In the genomic region with DNA sequence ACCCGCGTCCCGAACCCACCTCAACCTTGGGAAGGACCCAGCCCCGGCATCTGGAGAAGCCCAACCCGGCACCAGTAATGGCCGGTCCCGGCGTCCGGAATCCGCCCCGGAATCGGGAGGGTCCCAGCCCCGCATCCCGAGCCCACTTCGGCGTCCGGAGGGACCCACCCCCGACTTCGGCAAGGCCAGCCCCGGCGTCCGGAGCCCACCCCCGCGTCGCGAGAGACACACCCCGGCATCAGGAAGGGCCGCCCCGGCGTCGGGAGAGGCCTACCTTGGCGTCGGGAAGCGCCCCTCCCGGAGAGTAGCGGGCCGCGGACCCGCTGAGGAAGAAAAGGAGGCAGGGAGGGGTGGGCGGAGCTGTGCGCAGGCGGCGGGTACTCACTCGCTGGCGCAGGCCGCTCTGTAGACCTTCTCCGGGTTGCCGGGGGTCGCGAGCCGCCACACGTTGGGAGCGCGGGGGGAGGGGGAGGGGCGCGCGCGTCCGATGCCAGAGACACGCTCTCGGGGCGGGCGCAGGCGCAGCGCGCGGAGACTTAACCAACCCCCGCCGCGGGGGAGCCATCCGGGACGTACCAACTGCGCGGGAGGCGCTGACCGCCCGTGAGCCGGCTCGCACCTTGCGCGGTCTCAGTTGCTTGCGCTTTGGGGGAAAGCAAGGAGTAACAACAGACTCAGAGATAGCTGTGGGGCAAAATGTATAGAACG, we compare ENCODE assay signal across 1 cellular context.
TF ChIP-seq lines count a peak whose summit lies in the region.

A gene (minus strand): TSS at position 515 of the 708 bp plus-strand sequence. CDS start 24,164 bp downstream, outside the sequence.

TF ChIP-seq in HepG2, 621 proteins besides CTCF, POLR2A, EP300 and RAD21 (continued from another document):
- TF ChIP-seq, protein P1, sequence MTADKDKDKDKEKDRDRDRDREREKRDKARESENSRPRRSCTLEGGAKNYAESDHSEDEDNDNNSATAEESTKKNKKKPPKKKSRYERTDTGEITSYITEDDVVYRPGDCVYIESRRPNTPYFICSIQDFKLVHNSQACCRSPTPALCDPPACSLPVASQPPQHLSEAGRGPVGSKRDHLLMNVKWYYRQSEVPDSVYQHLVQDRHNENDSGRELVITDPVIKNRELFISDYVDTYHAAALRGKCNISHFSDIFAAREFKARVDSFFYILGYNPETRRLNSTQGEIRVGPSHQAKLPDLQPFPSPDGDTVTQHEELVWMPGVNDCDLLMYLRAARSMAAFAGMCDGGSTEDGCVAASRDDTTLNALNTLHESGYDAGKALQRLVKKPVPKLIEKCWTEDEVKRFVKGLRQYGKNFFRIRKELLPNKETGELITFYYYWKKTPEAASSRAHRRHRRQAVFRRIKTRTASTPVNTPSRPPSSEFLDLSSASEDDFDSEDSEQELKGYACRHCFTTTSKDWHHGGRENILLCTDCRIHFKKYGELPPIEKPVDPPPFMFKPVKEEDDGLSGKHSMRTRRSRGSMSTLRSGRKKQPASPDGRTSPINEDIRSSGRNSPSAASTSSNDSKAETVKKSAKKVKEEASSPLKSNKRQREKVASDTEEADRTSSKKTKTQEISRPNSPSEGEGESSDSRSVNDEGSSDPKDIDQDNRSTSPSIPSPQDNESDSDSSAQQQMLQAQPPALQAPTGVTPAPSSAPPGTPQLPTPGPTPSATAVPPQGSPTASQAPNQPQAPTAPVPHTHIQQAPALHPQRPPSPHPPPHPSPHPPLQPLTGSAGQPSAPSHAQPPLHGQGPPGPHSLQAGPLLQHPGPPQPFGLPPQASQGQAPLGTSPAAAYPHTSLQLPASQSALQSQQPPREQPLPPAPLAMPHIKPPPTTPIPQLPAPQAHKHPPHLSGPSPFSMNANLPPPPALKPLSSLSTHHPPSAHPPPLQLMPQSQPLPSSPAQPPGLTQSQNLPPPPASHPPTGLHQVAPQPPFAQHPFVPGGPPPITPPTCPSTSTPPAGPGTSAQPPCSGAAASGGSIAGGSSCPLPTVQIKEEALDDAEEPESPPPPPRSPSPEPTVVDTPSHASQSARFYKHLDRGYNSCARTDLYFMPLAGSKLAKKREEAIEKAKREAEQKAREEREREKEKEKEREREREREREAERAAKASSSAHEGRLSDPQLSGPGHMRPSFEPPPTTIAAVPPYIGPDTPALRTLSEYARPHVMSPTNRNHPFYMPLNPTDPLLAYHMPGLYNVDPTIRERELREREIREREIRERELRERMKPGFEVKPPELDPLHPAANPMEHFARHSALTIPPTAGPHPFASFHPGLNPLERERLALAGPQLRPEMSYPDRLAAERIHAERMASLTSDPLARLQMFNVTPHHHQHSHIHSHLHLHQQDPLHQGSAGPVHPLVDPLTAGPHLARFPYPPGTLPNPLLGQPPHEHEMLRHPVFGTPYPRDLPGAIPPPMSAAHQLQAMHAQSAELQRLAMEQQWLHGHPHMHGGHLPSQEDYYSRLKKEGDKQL (CRISPR knock-in tag; IDR thresholded peaks at IDR 0.05; ENCODE audit: low read depth), result no peak
- TF ChIP-seq ZNF615 (CRISPR knock-in tag; IDR thresholded peaks at IDR 0.05; ENCODE audit: borderline replicate concordance), result no peak
- TF ChIP-seq, protein P2, sequence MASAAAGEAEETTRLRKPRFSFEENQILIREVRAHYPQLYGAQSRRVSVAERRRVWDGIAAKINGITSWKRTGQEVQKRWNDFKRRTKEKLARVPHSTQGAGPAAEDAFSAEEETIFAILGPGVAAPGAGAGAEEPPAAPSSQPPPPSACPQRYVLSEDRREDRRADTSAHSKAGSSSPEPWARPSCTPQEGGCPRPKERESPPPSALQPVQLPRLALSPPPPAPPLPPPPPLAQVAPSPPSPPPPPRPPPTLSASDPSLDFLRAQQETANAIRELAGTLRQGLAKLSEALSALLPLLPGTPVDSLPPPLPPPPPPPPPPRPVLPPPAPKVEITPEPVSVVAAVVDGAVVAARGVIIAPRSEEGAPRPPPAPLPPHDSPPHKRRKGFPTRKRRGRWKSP (CRISPR knock-in tag; IDR thresholded peaks at IDR 0.05), result peak; percentile 85
- TF ChIP-seq GLI4 (CRISPR knock-in tag; IDR thresholded peaks at IDR 0.05; ENCODE audit: borderline replicate concordance), result no peak
- TF ChIP-seq SRSF9 (IDR thresholded peaks at IDR 0.05; ENCODE audit: borderline replicate concordance, insufficient read depth, low read depth, low read length, poor library complexity, severe bottlenecking), result no peak
- peak; percentile 88 for TF ChIP-seq FOXK2 (IDR thresholded peaks at IDR 0.05)
- no peak for TF ChIP-seq RFX3 (CRISPR knock-in tag; IDR thresholded peaks at IDR 0.05)
